Comparison of ENCODE assay signal across 29 cellular contexts in the genomic region with DNA sequence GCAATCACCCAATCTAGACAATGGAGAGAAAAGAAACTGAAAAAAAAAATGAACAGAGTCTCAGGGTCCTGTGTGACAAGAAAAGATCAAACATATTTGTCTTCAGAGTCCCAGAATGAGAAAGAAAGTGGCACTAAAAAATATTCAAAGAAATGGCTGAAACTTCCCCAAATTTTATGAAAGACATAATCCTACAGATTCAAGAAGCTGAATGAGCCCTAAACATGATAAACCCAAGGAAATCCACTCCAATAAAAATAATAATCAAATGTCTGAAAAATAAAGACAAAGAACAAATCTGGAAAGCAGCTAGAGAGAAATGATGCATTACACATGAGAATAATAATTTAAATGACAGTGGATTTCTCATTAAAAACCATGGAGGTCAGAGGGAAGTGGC.
"Had no signal": no experiment of that assay in that cellular context is flagged by ENCODE, and none has a peak within 500 bp of the region (broad histone marks: within the 10 kb centered on the region; RNA-seq: fewer than 3 reads in every experiment).

No MANE protein-coding gene starts in this region.

- H3K36me3 ChIP-seq: thyroid gland, transverse colon, upper lobe of right lung, uterus had no signal

- H3K27me3 Mint-ChIP-seq: stimulated activated memory B cell treated with anti-CD40 and anti-IgM and Interleukin-4, amounts not matched to agents 10 μg/mL and 1 μg/mL and 100 μg/mL, for 72 hours; stimulated activated naive B cell treated with anti-CD40 and anti-IgM and Interleukin-4, amounts not matched to agents 10 μg/mL and 1 μg/mL and 100 μg/mL, for 72 hours; stimulated activated naive CD8-positive, alpha-beta T cell treated with anti-CD3 and anti-CD28 coated beads, Interleukin-15, amount 100 ng/mL, for 72 hours; stimulated activated naive CD8-positive, alpha-beta T cell treated with anti-CD3 and anti-CD28 coated beads, Interleukin-15, Interleukin-2, amounts not matched to agents 100 ng/mL and 50 ng/mL, for 24 hours; type B pancreatic cell had no signal

- H3K9me3 ChIP-seq: suprapubic skin, testis, thoracic aorta, thyroid gland, transverse colon, upper lobe of right lung had no signal

- H3K27ac Mint-ChIP-seq: stimulated activated effector memory CD8-positive, alpha-beta T cell treated with anti-CD3 and anti-CD28 coated beads, Interleukin-12 subunit alpha, Interleukin-12 subunit beta, amount 100 ng/mL, for 72 hours; stimulated activated memory B cell treated with anti-CD40 and anti-IgM and Interleukin-4, amounts not matched to agents 10 μg/mL and 1 μg/mL and 100 μg/mL, for 72 hours; stimulated activated naive B cell treated with anti-CD40 and anti-IgM and Interleukin-4, amounts not matched to agents 10 μg/mL and 1 μg/mL and 100 μg/mL, for 72 hours; stimulated activated naive CD8-positive, alpha-beta T cell treated with anti-CD3 and anti-CD28 coated beads, Interleukin-15, amount 100 ng/mL, for 72 hours; stimulated activated naive CD8-positive, alpha-beta T cell treated with anti-CD3 and anti-CD28 coated beads, Interleukin-15, Interleukin-2, amounts not matched to agents 100 ng/mL and 50 ng/mL, for 24 hours; type B pancreatic cell had no signal

- H3K4me1 ChIP-seq: stomach, suprapubic skin, testis, thyroid gland, tibial artery, tibial nerve, transverse colon, upper lobe of left lung, upper lobe of right lung, uterus, vagina had no signal

- H3K27ac ChIP-seq: stomach, suprapubic skin, testis, thoracic aorta, thyroid gland, tibial artery, tibial nerve, transverse colon, upper lobe of left lung, upper lobe of right lung, uterus, vagina had no signal

- H3K4me3 Mint-ChIP-seq: stimulated activated effector memory CD8-positive, alpha-beta T cell treated with anti-CD3 and anti-CD28 coated beads, Interleukin-12 subunit alpha, Interleukin-12 subunit beta, amount 100 ng/mL, for 72 hours; stimulated activated memory B cell treated with anti-CD40 and anti-IgM and Interleukin-4, amounts not matched to agents 10 μg/mL and 1 μg/mL and 100 μg/mL, for 72 hours; stimulated activated naive B cell treated with anti-CD40 and anti-IgM and Interleukin-4, amounts not matched to agents 10 μg/mL and 1 μg/mL and 100 μg/mL, for 72 hours; stimulated activated naive CD8-positive, alpha-beta T cell treated with anti-CD3 and anti-CD28 coated beads, Interleukin-15, amount 100 ng/mL, for 72 hours; stimulated activated naive CD8-positive, alpha-beta T cell treated with anti-CD3 and anti-CD28 coated beads, Interleukin-15, Interleukin-2, amounts not matched to agents 100 ng/mL and 50 ng/mL, for 24 hours; type B pancreatic cell had no signal

- DNase-seq: stimulated activated CD4-positive, alpha-beta T cell treated with anti-CD3 and anti-CD28 coated beads, Interleukin-2, amount 100 ng/mL, for 48 hours; stimulated activated CD4-positive, alpha-beta T cell treated with anti-CD3 and anti-CD28 coated beads, Interleukin-4, amount 100 ng/mL, for 1 hour; stimulated activated CD4-positive, alpha-beta T cell treated with anti-CD3 and anti-CD28 coated beads, Interleukin-4, amount 100 ng/mL, for 24 hours; stimulated activated CD4-positive, alpha-beta T cell treated with anti-CD3 and anti-CD28 coated beads, Interleukin-4, amount 100 ng/mL, for 4 hours; stimulated activated CD8-positive, alpha-beta memory T cell treated with anti-CD3 and anti-CD28 coated beads, Interleukin-4, amount 100 ng/mL, for 48 hours; stimulated activated naive B cell treated with anti-CD40 and anti-IgM and Interleukin-4, amounts not matched to agents 10 μg/mL and 1 μg/mL and 100 μg/mL, for 72 hours; stimulated activated naive CD4-positive, alpha-beta T cell; stimulated activated naive CD4-positive, alpha-beta T cell treated with Interleukin-2 at 50 U/mL for 16 hours; stimulated activated naive CD8-positive, alpha-beta T cell treated with anti-CD3 and anti-CD28 coated beads, Interleukin-15, amount 100 ng/mL, for 72 hours; stimulated activated naive CD8-positive, alpha-beta T cell treated with anti-CD3 and anti-CD28 coated beads, Interleukin-15, Interleukin-2, amounts not matched to agents 100 U/mL and 50 U/mL, for 24 hours; stomach; substantia nigra; testis; thyroid gland; tibial artery; transverse colon; trophoblast cell; upper lobe of left lung; upper lobe of right lung; uterus had no signal

- H3K4me1 Mint-ChIP-seq: stimulated activated effector memory CD8-positive, alpha-beta T cell treated with anti-CD3 and anti-CD28 coated beads, Interleukin-12 subunit alpha, Interleukin-12 subunit beta, amount 100 ng/mL, for 72 hours; stimulated activated memory B cell treated with anti-CD40 and anti-IgM and Interleukin-4, amounts not matched to agents 10 μg/mL and 1 μg/mL and 100 μg/mL, for 72 hours; stimulated activated naive B cell treated with anti-CD40 and anti-IgM and Interleukin-4, amounts not matched to agents 10 μg/mL and 1 μg/mL and 100 μg/mL, for 72 hours; stimulated activated naive CD8-positive, alpha-beta T cell treated with anti-CD3 and anti-CD28 coated beads, Interleukin-15, amount 100 ng/mL, for 72 hours had no signal

- H3K4me3 ChIP-seq: stomach, suprapubic skin, testis, thoracic aorta, thyroid gland, tibial artery, tibial nerve, transverse colon, upper lobe of left lung, upper lobe of right lung, uterus, vagina had no signal

- ATAC-seq: stimulated activated effector memory CD8-positive, alpha-beta T cell treated with anti-CD3 and anti-CD28 coated beads, Interleukin-12 subunit alpha, Interleukin-12 subunit beta, amount 100 ng/mL, for 72 hours; stimulated activated memory B cell treated with anti-CD40 and anti-IgM and Interleukin-4, amounts not matched to agents 10 μg/mL and 1 μg/mL and 100 μg/mL, for 72 hours; stimulated activated naive B cell treated with anti-CD40 and anti-IgM and Interleukin-4, amounts not matched to agents 10 μg/mL and 1 μg/mL and 100 μg/mL, for 72 hours; stimulated activated naive CD8-positive, alpha-beta T cell treated with anti-CD3 and anti-CD28 coated beads, Interleukin-15, amount 100 ng/mL, for 72 hours; stimulated activated naive CD8-positive, alpha-beta T cell treated with anti-CD3 and anti-CD28 coated beads, Interleukin-15, Interleukin-2, amounts not matched to agents 100 U/mL and 50 U/mL, for 24 hours; upper lobe of right lung had no signal

- FAIRE-seq: urothelium cell line had no signal
